Comparison of ENCODE assay signal across 9 cellular contexts in genomic region chr18:24726727-24727539, GRCh38.
A peak's percentile ranks its signal among the peaks of the same experiment; 100 is the strongest.
DNase-seq lines count a peak whose midpoint lies in the region; ATAC-seq and TF ChIP-seq lines count a peak whose summit lies in the region.
"Had no signal": no experiment of that assay in that cellular context is flagged by ENCODE, and none has a peak within 500 bp of the region (broad histone marks: within the 10 kb centered on the region; RNA-seq: fewer than 3 reads in every experiment).

No MANE protein-coding gene starts in this region.

- peak overlapping the region; percentile 54 for H3K4me3 Mint-ChIP-seq in HFFc6
- H3K4me3 Mint-ChIP-seq in activated CD4-positive, alpha-beta memory T cell treated with anti-CD3 and anti-CD28 coated beads, Interleukin-2, amount 10 ng/mL, durations not matched to agents 7 days and 5 days, result no peak overlapping the region
- H3K4me3 Mint-ChIP-seq: T-helper 1 cell treated with Interleukin-12 subunit alpha and Interleukin-12 subunit beta and Interleukin-4 antibody, amounts not matched to agents 30 μg/mL and 1 μg/mL, for 36 hours had no signal

- DNase-seq in COLO668 (lab: John Stamatoyannopoulos, UW; ENCODE audit: unreplicated experiment), result peak; percentile 80
- DNase-seq in HFFc6, result peak; percentile 59
- peak; percentile 38 for DNase-seq in NCI-H526 treated with DMSO at 0.1 percent for 48 hours (lab: John Stamatoyannopoulos, UW)
- DNase-seq in activated CD4-positive, alpha-beta memory T cell treated with anti-CD3 and anti-CD28 coated beads, Interleukin-2, amount 10 ng/mL, durations not matched to agents 7 days and 5 days, result peak; percentile 56
- DNase-seq in middle frontal gyrus (ENCODE audit: extremely low spot score, low spot score), result peak; percentile 70
- peak; percentile 7 to 8 for DNase-seq in stimulated activated CD8-positive, alpha-beta memory T cell treated with anti-CD3 and anti-CD28 coated beads, Interleukin-7, amount 100 ng/mL, for 4 hours (ENCODE audit: low read depth in 2 of 2)

- H3K4me1 ChIP-seq in endocrine pancreas (ENCODE audit: control insufficient read depth, insufficient read depth, low read length), result no peaks in the 10 kb centered on the region

- CTCF ChIA-PET in activated CD4-positive, alpha-beta memory T cell treated with anti-CD3 and anti-CD28 coated beads, Interleukin-2, amount 10 ng/mL, durations not matched to agents 7 days and 5 days (lab: Charles Lee), result interaction anchor here (0.7 to 2.7 kb wide), 17 partner anchors 9 to 372 kb away, joined by 3 to 19 read pairs (median 4); no protein-coding TSS in a partner anchor

- peaks cover 8% of the 10 kb centered on the region for H3K27me3 Mint-ChIP-seq in HFFc6 (ENCODE audit: insufficient read depth)
- peaks cover 2% of the 10 kb centered on the region for H3K27me3 Mint-ChIP-seq in activated CD4-positive, alpha-beta memory T cell treated with anti-CD3 and anti-CD28 coated beads, Interleukin-2, amount 10 ng/mL, durations not matched to agents 7 days and 5 days

- no peaks in the 10 kb centered on the region for H3K36me3 Mint-ChIP-seq in HFFc6 (ENCODE audit: low read depth)
- no peaks in the 10 kb centered on the region for H3K36me3 Mint-ChIP-seq in activated CD4-positive, alpha-beta memory T cell treated with anti-CD3 and anti-CD28 coated beads, Interleukin-2, amount 10 ng/mL, durations not matched to agents 7 days and 5 days (ENCODE audit: low read depth)

- POLR2A ChIA-PET in activated CD4-positive, alpha-beta memory T cell treated with anti-CD3 and anti-CD28 coated beads, Interleukin-2, amount 10 ng/mL, durations not matched to agents 7 days and 5 days (lab: Charles Lee), result no interaction called here

- peak overlapping the region; percentile 31 for H3K9ac ChIP-seq in endocrine pancreas (ENCODE audit: control insufficient read depth, insufficient read depth, low read length)

- no peaks in the 10 kb centered on the region for H3K27me3 ChIP-seq in endocrine pancreas (ENCODE audit: control insufficient read depth, insufficient read depth, low read length)

- no peak for ATAC-seq in GM18861 (IDR thresholded peaks at IDR 0.05; ENCODE audit: unreplicated experiment)

- H3K4me3 ChIP-seq in endocrine pancreas (ENCODE audit: control insufficient read depth, insufficient read depth, low read length), result peak overlapping the region; percentile 53

- no peaks in the 10 kb centered on the region for H3K9me3 ChIP-seq in endocrine pancreas (ENCODE audit: control insufficient read depth, low read length)

- no peak overlapping the region for H3K27ac Mint-ChIP-seq in HFFc6
- H3K27ac Mint-ChIP-seq in activated CD4-positive, alpha-beta memory T cell treated with anti-CD3 and anti-CD28 coated beads, Interleukin-2, amount 10 ng/mL, durations not matched to agents 7 days and 5 days, result no peak overlapping the region
- H3K27ac Mint-ChIP-seq: T-helper 1 cell treated with Interleukin-12 subunit alpha and Interleukin-12 subunit beta and Interleukin-4 antibody, amounts not matched to agents 30 μg/mL and 1 μg/mL, for 36 hours had no signal

- no peaks in the 10 kb centered on the region for H3K9me3 Mint-ChIP-seq in HFFc6
- no peaks in the 10 kb centered on the region for H3K9me3 Mint-ChIP-seq in activated CD4-positive, alpha-beta memory T cell treated with anti-CD3 and anti-CD28 coated beads, Interleukin-2, amount 10 ng/mL, durations not matched to agents 7 days and 5 days
- H3K9me3 Mint-ChIP-seq: T-helper 1 cell treated with Interleukin-12 subunit alpha and Interleukin-12 subunit beta and Interleukin-4 antibody, amounts not matched to agents 30 μg/mL and 1 μg/mL, for 36 hours had no signal

- TF ChIP-seq CTCF in HFFc6 (IDR thresholded peaks at IDR 0.05), result peak; percentile 92

- peaks cover 12% of the 10 kb centered on the region; the same call in 1 of the 2 replicates for H3K4me1 Mint-ChIP-seq in HFFc6 (ENCODE audit: low read depth)
- no peaks in the 10 kb centered on the region for H3K4me1 Mint-ChIP-seq in activated CD4-positive, alpha-beta memory T cell treated with anti-CD3 and anti-CD28 coated beads, Interleukin-2, amount 10 ng/mL, durations not matched to agents 7 days and 5 days

- no peaks in the 10 kb centered on the region for H3K36me3 ChIP-seq in endocrine pancreas (ENCODE audit: control insufficient read depth, insufficient read depth, low read length)

Comparison
In these comparisons a context has a peak if more than half of its experiments do, and no peak if none do; other contexts are left out.
1. DNase-seq: peak in every context shown above with its lines; median percentile 80 in COLO668; 70 in middle frontal gyrus; 59 in HFFc6; 56 in activated CD4-positive, alpha-beta memory T cell treated with anti-CD3 and anti-CD28 coated beads, Interleukin-2, amount 10 ng/mL, durations not matched to agents 7 days and 5 days; 38 in NCI-H526 treated with DMSO at 0.1 percent for 48 hours; 8 in stimulated activated CD8-positive, alpha-beta memory T cell treated with anti-CD3 and anti-CD28 coated beads, Interleukin-7, amount 100 ng/mL, for 4 hours.